In genomic region chr19:1847684-1848398, GRCh38 we compare ENCODE assay signal across 8 cellular contexts. TPM values are rescaled to one million over a fixed set of nuclear protein-coding genes. Genes with fewer than 3 reads are reported as not detected.
DNase-seq lines count a peak whose midpoint lies in the region; ATAC-seq and TF ChIP-seq lines count a peak whose summit lies in the region.

No MANE protein-coding gene starts in this region.

- no peak for TF ChIP-seq EP300 in neural cell (conservative IDR thresholded peaks at IDR 0.05; ENCODE audit: poor library complexity, severe bottlenecking)

- H3F3A ChIP-seq in neural cell (ENCODE audit: insufficient read depth, low read length, poor library complexity, severe bottlenecking): no peaks in the 10 kb centered on the region

- in situ Hi-C loops in ACHN (cut with HindIII; ENCODE audit: low pct_ligation_motif_present, low pct_unique_long_range_greater_than_20kb, low sequenced_read_pairs): no loop called here

- TF ChIP-seq CTCF in VCaP (conservative IDR thresholded peaks at IDR 0.05): no peak
- no peak for TF ChIP-seq CTCF in esophagus squamous epithelium (IDR thresholded peaks at IDR 0.05)
- no peak for TF ChIP-seq CTCF in neural cell (IDR thresholded peaks at IDR 0.05; ENCODE audit: poor library complexity, severe bottlenecking)

- H3K9me3 ChIP-seq in esophagus squamous epithelium: no peaks in the 10 kb centered on the region
- H3K9me3 ChIP-seq in neural cell (ENCODE audit: low read length): no peaks in the 10 kb centered on the region

- H3K4me3 ChIP-seq in esophagus squamous epithelium (peak overlapping the region; percentile 72 to 100 (median 94)), neural cell (ENCODE audit: low read length) (peak overlapping the region; percentile 96)

- H3K27me3 ChIP-seq in esophagus squamous epithelium: no peaks in the 10 kb centered on the region
- H3K27me3 ChIP-seq in neural cell (ENCODE audit: insufficient read depth, low read depth, low read length): no peaks in the 10 kb centered on the region

- intact Hi-C loops in esophagus squamous epithelium (cut with DNase I): no loop called here

- DNase-seq in ACHN (peak; percentile 34), esophagus squamous epithelium (lab: John Stamatoyannopoulos, UW) (no peak), GOT3 (lab: John Stamatoyannopoulos, UW) (no peak), midbrain (lab: John Stamatoyannopoulos, UW) (no peak)

- H3K9ac ChIP-seq in neural cell (ENCODE audit: low read length): peak overlapping the region; percentile 93

- H3K4me2 ChIP-seq in neural cell (ENCODE audit: low read length): peak overlapping the region; percentile 94

- WGBS in esophagus squamous epithelium, 2 donors: 0% methylated on average over 10 of the region's 72 CpGs; no CpG with 5 or more reads in 1 of the 2 donors

- H3K4me1 ChIP-seq in esophagus squamous epithelium: peaks cover 55 to 78% (median 63%) of the 10 kb centered on the region in 3 donors

- no peak for TF ChIP-seq POLR2A in esophagus squamous epithelium (IDR thresholded peaks at IDR 0.05)

- ATAC-seq in GM18868 (IDR thresholded peaks at IDR 0.05; ENCODE audit: unreplicated experiment) (peak; percentile 26), HG03439 (IDR thresholded peaks at IDR 0.05; ENCODE audit: unreplicated experiment) (peak; percentile 20)

- H4K20me1 ChIP-seq in neural cell (ENCODE audit: insufficient read depth): no peaks in the 10 kb centered on the region

- peaks cover 0 to 28% (median 0%) of the 10 kb centered on the region in 3 donors for H3K36me3 ChIP-seq in esophagus squamous epithelium
- H3K36me3 ChIP-seq in neural cell (ENCODE audit: insufficient read depth, low read length): no peaks in the 10 kb centered on the region

- H3K9me2 ChIP-seq in neural cell (ENCODE audit: insufficient read depth, low read length): no peaks in the 10 kb centered on the region

- TF ChIP-seq RAD21 in neural cell (conservative IDR thresholded peaks at IDR 0.05): no peak

- peaks cover 32% of the 10 kb centered on the region for H3K79me2 ChIP-seq in neural cell (replicated peaks; ENCODE audit: insufficient read depth, low read length)

- H2AFZ ChIP-seq in neural cell (ENCODE audit: low read depth, low read length): no peak overlapping the region

- H3K27ac ChIP-seq in VCaP: peak overlapping the region; percentile 99
- peak overlapping the region; percentile 94 to 100 (median 98) for H3K27ac ChIP-seq in esophagus squamous epithelium
- H3K27ac ChIP-seq in neural cell (ENCODE audit: low read length): peak overlapping the region; percentile 91

TF ChIP-seq in neural cell, 6 proteins besides CTCF, POLR2A, EP300 and RAD21:
- TF ChIP-seq POLR2AphosphoS5 (IDR thresholded peaks at IDR 0.05) (no peak), SMC3 (conservative IDR thresholded peaks at IDR 0.05; ENCODE audit: poor library complexity) (no peak), TAF1 (IDR thresholded peaks at IDR 0.05; ENCODE audit: low read depth) (no peak), MXI1 (conservative IDR thresholded peaks at IDR 0.05; ENCODE audit: poor library complexity, severe bottlenecking) (peak; percentile 36)

RNA-seq across cellular contexts. Expression of gene REXO1, which starts 0.4 kb away (rescaled TPM):
- 10 to 100 TPM in 3 of 4 donors, 1 to 10 TPM in 1; 7.5 to 16.4 (median 15.4) TPM for total RNA-seq in esophagus squamous epithelium
- 9.2 and 18.5 TPM in 2 replicates for polyA plus RNA-seq in neural cell
- 14.6 and 20.7 TPM in 2 replicates for polyA minus RNA-seq in neural cell

RNA-seq across cellular contexts. Expression of gene KLF16, which starts 15.5 kb away (rescaled TPM):
- total RNA-seq in esophagus squamous epithelium: 10 to 100 TPM in 1 of 4 donors, 1 to 10 TPM in 3; 8.3 to 13.5 (median 9.1) TPM
- polyA plus RNA-seq in neural cell: 2.2 and 3.5 TPM in 2 replicates
- 1.3 and 5.6 TPM in 2 replicates for polyA minus RNA-seq in neural cell

RNA-seq across cellular contexts. Expression of gene ATP8B3, which starts 35.8 kb away (rescaled TPM):
- total RNA-seq in esophagus squamous epithelium: 1 to 10 TPM in 2 of 4 donors, under 1 TPM in 2; 0.57 to 3.0 (median 1.4) TPM
- polyA plus RNA-seq in neural cell: 0.74 and 1.5 TPM in 2 replicates
- not detected in 2 replicates for polyA minus RNA-seq in neural cell

RNA-seq across cellular contexts. Expression of gene ABHD17A, which starts 37.5 kb away (rescaled TPM):
- total RNA-seq in esophagus squamous epithelium: 10 to 100 TPM; 78.4 to 91.7 (median 82.9) TPM
- 116 and 140 TPM in 2 replicates for polyA plus RNA-seq in neural cell
- 49.9 and 68.2 TPM in 2 replicates for polyA minus RNA-seq in neural cell

RNA-seq across cellular contexts. Expression of gene ADAT3, which starts 57.4 kb away (rescaled TPM):
- total RNA-seq in esophagus squamous epithelium: 10 to 100 TPM in 2 of 4 donors, 1 to 10 TPM in 2; 4.7 to 20.4 (median 11.1) TPM
- polyA plus RNA-seq in neural cell: 1.6 TPM in 2 replicates
- 2.4 and 2.7 TPM in 2 replicates for polyA minus RNA-seq in neural cell
